ENCODE assay signal across 1 cellular context in the genomic region with DNA sequence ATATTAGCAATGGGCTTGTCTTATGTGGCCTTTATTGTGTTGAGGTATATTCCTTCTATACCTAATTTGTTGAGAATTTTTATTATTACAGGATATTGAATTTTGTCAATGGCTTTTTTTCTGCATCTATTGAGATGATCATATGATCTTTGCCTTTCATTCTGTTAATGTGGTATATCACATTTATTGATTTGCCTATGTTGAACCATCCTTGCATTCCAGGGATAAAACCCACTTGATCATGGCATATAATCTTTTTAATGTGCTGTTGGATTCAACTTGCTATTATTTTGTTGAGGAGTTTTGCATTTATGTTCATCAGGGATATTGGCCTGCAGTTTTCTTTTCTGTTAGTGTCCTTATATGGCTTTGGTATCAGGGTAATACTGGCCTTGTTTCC.
TF ChIP-seq lines count a peak whose summit lies in the region.

No MANE protein-coding gene starts in this region.

TF ChIP-seq in K562, 482 proteins besides CTCF, POLR2A, EP300 and RAD21 (continued from another document):
- TF ChIP-seq, protein P1, sequence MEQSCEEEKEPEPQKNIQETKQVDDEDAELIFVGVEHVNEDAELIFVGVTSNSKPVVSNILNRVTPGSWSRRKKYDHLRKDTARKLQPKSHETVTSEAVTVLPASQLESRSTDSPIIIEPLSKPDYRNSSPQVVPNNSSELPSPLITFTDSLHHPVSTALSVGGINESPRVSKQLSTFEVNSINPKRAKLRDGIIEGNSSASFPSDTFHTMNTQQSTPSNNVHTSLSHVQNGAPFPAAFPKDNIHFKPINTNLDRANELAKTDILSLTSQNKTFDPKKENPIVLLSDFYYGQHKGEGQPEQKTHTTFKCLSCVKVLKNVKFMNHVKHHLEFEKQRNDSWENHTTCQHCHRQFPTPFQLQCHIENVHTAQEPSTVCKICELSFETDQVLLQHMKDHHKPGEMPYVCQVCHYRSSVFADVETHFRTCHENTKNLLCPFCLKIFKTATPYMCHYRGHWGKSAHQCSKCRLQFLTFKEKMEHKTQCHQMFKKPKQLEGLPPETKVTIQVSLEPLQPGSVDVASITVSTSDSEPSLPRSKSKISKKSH (CRISPR knock-in tag; IDR thresholded peaks at IDR 0.05): 0 out of 2 replicates have a peak, but pooled peaks have one; percentile 10
- no peak for TF ChIP-seq ZFP36 (IDR thresholded peaks at IDR 0.05; ENCODE audit: low read depth, low read length, partially characterized antibody)
- no peak for TF ChIP-seq MAFK (IDR thresholded peaks at IDR 0.05; ENCODE audit: low read length)
- TF ChIP-seq CBFA2T3 (IDR thresholded peaks at IDR 0.05): no peak
- peak; percentile 98 for TF ChIP-seq ZNF324 (CRISPR knock-in tag; IDR thresholded peaks at IDR 0.05)
